2 cellular contexts compared by ENCODE assay signal in the genomic region with DNA sequence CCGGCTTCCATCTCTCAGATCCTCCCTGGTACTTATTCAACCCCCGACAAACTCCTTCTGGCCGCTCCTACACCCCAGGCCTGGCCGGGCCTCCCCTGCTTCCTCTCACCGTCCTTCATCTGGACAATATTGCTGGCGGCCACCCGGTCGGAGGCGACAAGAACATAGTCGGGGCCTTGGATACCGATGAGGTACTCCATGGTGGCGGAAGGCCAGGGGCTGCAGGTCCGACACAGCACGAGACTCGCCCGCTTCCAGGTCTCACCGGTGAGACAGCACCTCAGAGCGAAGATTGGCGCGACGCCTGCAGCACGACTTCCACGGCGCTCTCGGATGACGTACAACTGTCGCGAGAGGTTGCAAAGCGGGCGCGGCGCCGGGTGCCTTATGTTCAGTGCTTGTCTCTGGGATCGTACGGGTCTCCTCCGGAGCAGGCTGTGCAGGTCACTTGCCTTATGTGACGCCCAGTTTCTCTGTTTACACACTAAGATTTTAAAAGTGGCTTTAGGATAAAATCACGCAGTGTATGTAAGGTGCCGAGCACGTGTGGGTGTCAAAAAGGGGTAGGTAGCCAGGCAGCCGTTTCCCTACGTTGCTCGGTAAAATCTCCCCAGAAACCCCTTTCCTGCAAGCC.
TF ChIP-seq lines count a peak whose summit lies in the region.

A gene (minus strand): TSS at position 294 of the 634 bp plus-strand sequence. CDS start 94 bp downstream, at position 200.

TF ChIP-seq in HCT116, 20 proteins besides CTCF, POLR2A, EP300 and RAD21 (continued from another document):
- TF ChIP-seq, protein P1, sequence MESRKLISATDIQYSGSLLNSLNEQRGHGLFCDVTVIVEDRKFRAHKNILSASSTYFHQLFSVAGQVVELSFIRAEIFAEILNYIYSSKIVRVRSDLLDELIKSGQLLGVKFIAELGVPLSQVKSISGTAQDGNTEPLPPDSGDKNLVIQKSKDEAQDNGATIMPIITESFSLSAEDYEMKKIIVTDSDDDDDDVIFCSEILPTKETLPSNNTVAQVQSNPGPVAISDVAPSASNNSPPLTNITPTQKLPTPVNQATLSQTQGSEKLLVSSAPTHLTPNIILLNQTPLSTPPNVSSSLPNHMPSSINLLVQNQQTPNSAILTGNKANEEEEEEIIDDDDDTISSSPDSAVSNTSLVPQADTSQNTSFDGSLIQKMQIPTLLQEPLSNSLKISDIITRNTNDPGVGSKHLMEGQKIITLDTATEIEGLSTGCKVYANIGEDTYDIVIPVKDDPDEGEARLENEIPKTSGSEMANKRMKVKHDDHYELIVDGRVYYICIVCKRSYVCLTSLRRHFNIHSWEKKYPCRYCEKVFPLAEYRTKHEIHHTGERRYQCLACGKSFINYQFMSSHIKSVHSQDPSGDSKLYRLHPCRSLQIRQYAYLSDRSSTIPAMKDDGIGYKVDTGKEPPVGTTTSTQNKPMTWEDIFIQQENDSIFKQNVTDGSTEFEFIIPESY (IDR thresholded peaks at IDR 0.05; ENCODE audit: extremely low read depth, insufficient replicate concordance, low read length): peak; percentile 97
- TF ChIP-seq POLR2AphosphoS5 (IDR thresholded peaks at IDR 0.05; ENCODE audit: low read depth, low read length) (peak; percentile 96), EZH2 (IDR thresholded peaks at IDR 0.05) (no peak), ELF1 (IDR thresholded peaks at IDR 0.05; ENCODE audit: borderline replicate concordance, low read depth) (no peak), CEBPB (IDR thresholded peaks at IDR 0.05; ENCODE audit: low read depth) (no peak), JUND (IDR thresholded peaks at IDR 0.05) (0 out of 2 replicates have a peak, but pooled peaks have one; percentile 15), TCF7L2 (IDR thresholded peaks at IDR 0.05; ENCODE audit: borderline replicate concordance, extremely low read depth, insufficient read depth, insufficient read length) (peak; percentile 47), CBX3 (IDR thresholded peaks at IDR 0.05; ENCODE audit: low read depth) (peak; percentile 94), SIN3A (IDR thresholded peaks at IDR 0.05; ENCODE audit: low read depth) (peak; percentile 94), ZNF274 (IDR thresholded peaks at IDR 0.05; ENCODE audit: low read depth, low read length) (no peak), SRF (IDR thresholded peaks at IDR 0.05; ENCODE audit: low read depth) (peak; percentile 89), YY1 (IDR thresholded peaks at IDR 0.05; ENCODE audit: extremely low read depth, insufficient replicate concordance, low read depth, low read length) (peak; percentile 47), ZFX (IDR thresholded peaks at IDR 0.05) (peak; percentile 95), SP1 (IDR thresholded peaks at IDR 0.05; ENCODE audit: low read depth) (peak; percentile 68)
- TF ChIP-seq, protein P2, sequence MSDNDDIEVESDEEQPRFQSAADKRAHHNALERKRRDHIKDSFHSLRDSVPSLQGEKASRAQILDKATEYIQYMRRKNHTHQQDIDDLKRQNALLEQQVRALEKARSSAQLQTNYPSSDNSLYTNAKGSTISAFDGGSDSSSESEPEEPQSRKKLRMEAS (IDR thresholded peaks at IDR 0.05): peak; percentile 96

TF ChIP-seq in neural cell, 6 proteins besides CTCF, POLR2A, EP300 and RAD21 (continued from another document):
- TF ChIP-seq MXI1 (conservative IDR thresholded peaks at IDR 0.05; ENCODE audit: poor library complexity, severe bottlenecking) (peak; percentile 96), EZH2 (IDR thresholded peaks at IDR 0.05; ENCODE audit: borderline replicate concordance, insufficient read depth, low read length, poor library complexity, severe bottlenecking) (no peak)
